In genomic region chr10:16915308-16915707, GRCh38 we compare ENCODE assay signal across 17 cellular contexts.
DNase-seq lines count a peak whose midpoint lies in the region; ATAC-seq and TF ChIP-seq lines count a peak whose summit lies in the region.
"Had no signal": no experiment of that assay in that cellular context is flagged by ENCODE, and none has a peak within 500 bp of the region (broad histone marks: within the 10 kb centered on the region; RNA-seq: fewer than 3 reads in every experiment).

No MANE protein-coding gene starts in this region.

- DNase-seq in KBM-7 = peak; percentile 20
- DNase-seq in activated CD8-positive, alpha-beta T cell treated with anti-CD3 and anti-CD28 coated beads, Interleukin-2, amount 10 ng/mL, durations not matched to agents 7 days and 5 days = no peak
- no peak for DNase-seq in naive thymus-derived CD8-positive, alpha-beta T cell
- DNase-seq: activated CD8-positive, alpha-beta memory T cell treated with anti-CD3 and anti-CD28 coated beads for 24 hours; activated naive CD8-positive, alpha-beta T cell treated with anti-CD3 and anti-CD28 coated beads, Interleukin-2, amount 50 U/mL, for 24 hours; C1 segment of cervical spinal cord; DMS53; NCI-H2081 treated with DMSO at 0.1 percent for 48 hours; NCI-H526; pancreas; Peyer's patch had no signal

- CTCF ChIA-PET in activated CD8-positive, alpha-beta T cell treated with anti-CD3 and anti-CD28 coated beads, Interleukin-2, amount 10 ng/mL, durations not matched to agents 7 days and 5 days (lab: Charles Lee) = interaction anchor here (1.1 to 1.3 kb wide), 2 partner anchors 51 to 211 kb away, joined by 3 read pairs; no protein-coding TSS in a partner anchor

- no peak overlapping the region for H3K4me3 Mint-ChIP-seq in activated CD8-positive, alpha-beta T cell treated with anti-CD3 and anti-CD28 coated beads, Interleukin-2, amount 10 ng/mL, durations not matched to agents 7 days and 5 days
- H3K4me3 Mint-ChIP-seq in naive thymus-derived CD8-positive, alpha-beta T cell = no peak overlapping the region
- H3K4me3 Mint-ChIP-seq in activated T-helper 17 cell treated with anti-CD3 and anti-CD28 coated beads, Interleukin-2, amount 50 U/mL, for 72 hours = no peak overlapping the region
- H3K4me3 Mint-ChIP-seq: activated naive CD8-positive, alpha-beta T cell treated with anti-CD3 and anti-CD28 coated beads, Interleukin-2, amount 50 U/mL, for 24 hours; activated T-helper 1 cell treated with anti-CD3 and anti-CD28 coated beads, Interleukin-12 subunit alpha, Interleukin-12 subunit beta, Interleukin-2, Interleukin-4 antibody, amounts not matched to agents 30 ng/mL and 10 ng/mL and 1 ng/mL, durations not matched to agents 14 hours and 24 hours and 36 hours had no signal

- H3K36me3 Mint-ChIP-seq in activated CD8-positive, alpha-beta T cell treated with anti-CD3 and anti-CD28 coated beads, Interleukin-2, amount 10 ng/mL, durations not matched to agents 7 days and 5 days (ENCODE audit: low read depth) = peaks cover 1% of the 10 kb centered on the region
- peaks cover 8 to 52% (median 28%) of the 10 kb centered on the region in 3 donors for H3K36me3 Mint-ChIP-seq in naive thymus-derived CD8-positive, alpha-beta T cell
- no peaks in the 10 kb centered on the region for H3K36me3 Mint-ChIP-seq in activated T-helper 17 cell treated with anti-CD3 and anti-CD28 coated beads, Interleukin-2, amount 50 U/mL, for 72 hours (ENCODE audit: low read depth)

- H3K27ac Mint-ChIP-seq in activated CD8-positive, alpha-beta T cell treated with anti-CD3 and anti-CD28 coated beads, Interleukin-2, amount 10 ng/mL, durations not matched to agents 7 days and 5 days = no peak overlapping the region
- H3K27ac Mint-ChIP-seq in naive thymus-derived CD8-positive, alpha-beta T cell = peak overlapping the region in 2 of 10 donors; percentile 23 to 39
- H3K27ac Mint-ChIP-seq in activated T-helper 17 cell treated with anti-CD3 and anti-CD28 coated beads, Interleukin-2, amount 50 U/mL, for 72 hours = no peak overlapping the region
- H3K27ac Mint-ChIP-seq: activated naive CD8-positive, alpha-beta T cell treated with anti-CD3 and anti-CD28 coated beads, Interleukin-2, amount 50 U/mL, for 24 hours; activated T-helper 1 cell treated with anti-CD3 and anti-CD28 coated beads, Interleukin-12 subunit alpha, Interleukin-12 subunit beta, Interleukin-2, Interleukin-4 antibody, amounts not matched to agents 30 ng/mL and 10 ng/mL and 1 ng/mL, durations not matched to agents 14 hours and 24 hours and 36 hours had no signal

- POLR2A ChIA-PET in activated CD8-positive, alpha-beta T cell treated with anti-CD3 and anti-CD28 coated beads, Interleukin-2, amount 10 ng/mL, durations not matched to agents 7 days and 5 days (lab: Charles Lee) = no interaction called here
- POLR2A ChIA-PET in naive thymus-derived CD8-positive, alpha-beta T cell (lab: Charles Lee) = no interaction called here

- TF ChIP-seq CTCF in GM12872 (IDR thresholded peaks at IDR 0.05; ENCODE audit: insufficient read depth, low read depth, low read length) = peak; percentile 24; the same call in 1 of the 3 replicates

- H3K4me1 Mint-ChIP-seq in activated CD8-positive, alpha-beta T cell treated with anti-CD3 and anti-CD28 coated beads, Interleukin-2, amount 10 ng/mL, durations not matched to agents 7 days and 5 days (ENCODE audit: low read depth) = peaks cover 8% of the 10 kb centered on the region
- H3K4me1 Mint-ChIP-seq in naive thymus-derived CD8-positive, alpha-beta T cell = peaks cover 2 to 8% (median 5%) of the 10 kb centered on the region in 4 donors
- H3K4me1 Mint-ChIP-seq in activated T-helper 17 cell treated with anti-CD3 and anti-CD28 coated beads, Interleukin-2, amount 50 U/mL, for 72 hours = no peaks in the 10 kb centered on the region

- no peaks in the 10 kb centered on the region for H3K27me3 Mint-ChIP-seq in activated CD8-positive, alpha-beta T cell treated with anti-CD3 and anti-CD28 coated beads, Interleukin-2, amount 10 ng/mL, durations not matched to agents 7 days and 5 days (ENCODE audit: low read depth)
- H3K27me3 Mint-ChIP-seq in naive thymus-derived CD8-positive, alpha-beta T cell = no peaks in the 10 kb centered on the region
- no peaks in the 10 kb centered on the region for H3K27me3 Mint-ChIP-seq in activated T-helper 17 cell treated with anti-CD3 and anti-CD28 coated beads, Interleukin-2, amount 50 U/mL, for 72 hours
- H3K27me3 Mint-ChIP-seq: activated naive CD8-positive, alpha-beta T cell treated with anti-CD3 and anti-CD28 coated beads, Interleukin-2, amount 50 U/mL, for 24 hours had no signal

- H3K9me3 Mint-ChIP-seq in activated CD8-positive, alpha-beta T cell treated with anti-CD3 and anti-CD28 coated beads, Interleukin-2, amount 10 ng/mL, durations not matched to agents 7 days and 5 days (ENCODE audit: insufficient read depth) = no peaks in the 10 kb centered on the region
- no peaks in the 10 kb centered on the region for H3K9me3 Mint-ChIP-seq in naive thymus-derived CD8-positive, alpha-beta T cell
- no peaks in the 10 kb centered on the region for H3K9me3 Mint-ChIP-seq in activated T-helper 17 cell treated with anti-CD3 and anti-CD28 coated beads, Interleukin-2, amount 50 U/mL, for 72 hours
- H3K9me3 Mint-ChIP-seq: activated naive CD8-positive, alpha-beta T cell treated with anti-CD3 and anti-CD28 coated beads, Interleukin-2, amount 50 U/mL, for 24 hours; activated T-helper 1 cell treated with anti-CD3 and anti-CD28 coated beads, Interleukin-12 subunit alpha, Interleukin-12 subunit beta, Interleukin-2, Interleukin-4 antibody, amounts not matched to agents 30 ng/mL and 10 ng/mL and 1 ng/mL, durations not matched to agents 14 hours and 24 hours and 36 hours had no signal

- in situ Hi-C loops in KBM-7 (cut with MboI; ENCODE audit: low pct_unique_long_range_greater_than_20kb, low sequenced_read_pairs) = no loop called here

- ATAC-seq in activated CD8-positive, alpha-beta T cell treated with anti-CD3 and anti-CD28 coated beads, Interleukin-2, amount 10 ng/mL, durations not matched to agents 7 days and 5 days = peak; percentile 30
- ATAC-seq in naive thymus-derived CD8-positive, alpha-beta T cell = peak; percentile 45 to 54
- no peak for ATAC-seq in activated T-helper 17 cell treated with anti-CD3 and anti-CD28 coated beads, Interleukin-2, amount 50 U/mL, for 72 hours (replicated peaks)
- ATAC-seq in HG02884 (IDR thresholded peaks at IDR 0.05; ENCODE audit: unreplicated experiment) = no peak
- no peak for ATAC-seq in GM19023 (IDR thresholded peaks at IDR 0.05; ENCODE audit: unreplicated experiment)
- ATAC-seq: activated naive CD8-positive, alpha-beta T cell treated with anti-CD3 and anti-CD28 coated beads, Interleukin-2, amount 50 U/mL, for 24 hours; left lobe of liver; pancreas had no signal

Comparison
In these comparisons a context has a peak if more than half of its experiments do, and no peak if none do; other contexts are left out.
1. ATAC-seq: peak in activated CD8-positive, alpha-beta T cell treated with anti-CD3 and anti-CD28 coated beads, Interleukin-2, amount 10 ng/mL, durations not matched to agents 7 days and 5 days (single experiment) and naive thymus-derived CD8-positive, alpha-beta T cell (2 of 2); none in activated T-helper 17 cell treated with anti-CD3 and anti-CD28 coated beads, Interleukin-2, amount 50 U/mL, for 72 hours (single experiment), HG02884 (single experiment) and GM19023 (single experiment).